In the genomic region with DNA sequence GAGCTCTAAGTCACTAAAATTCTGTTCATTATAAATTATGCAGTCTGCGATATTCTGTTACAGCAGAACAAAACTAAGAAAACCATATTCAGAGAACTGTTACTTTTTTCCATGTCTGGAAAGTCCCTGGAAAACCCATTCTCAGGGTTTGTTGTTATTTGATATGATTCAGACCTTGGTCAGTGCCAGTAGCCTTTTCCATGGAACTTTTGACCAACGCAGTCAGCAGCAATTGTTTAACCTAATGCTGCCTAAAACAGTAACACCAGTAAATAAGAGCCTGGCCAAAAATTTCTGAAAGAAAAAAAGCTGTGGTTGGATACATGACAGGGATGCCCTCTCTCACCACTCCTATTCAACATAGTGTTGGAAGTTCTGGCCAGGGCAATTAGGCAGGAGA, we compare ENCODE assay signal across 23 cellular contexts.
DNase-seq lines count a peak whose midpoint lies in the region; ATAC-seq and TF ChIP-seq lines count a peak whose summit lies in the region.
"Had no signal": no experiment of that assay in that cellular context is flagged by ENCODE, and none has a peak within 500 bp of the region (broad histone marks: within the 10 kb centered on the region; RNA-seq: fewer than 3 reads in every experiment).

No MANE protein-coding gene starts in this region.

- H3K27me3 Mint-ChIP-seq in stimulated activated naive B cell treated with anti-CD40 and anti-IgM and Interleukin-4, amounts not matched to agents 10 μg/mL and 1 μg/mL and 100 μg/mL, for 72 hours = no peaks in the 10 kb centered on the region
- H3K27me3 Mint-ChIP-seq: naive B cell had no signal

- no peak overlapping the region for H3K4me3 ChIP-seq in AG04450 (ENCODE audit: low read depth, low read length)
- H3K4me3 ChIP-seq in MG63 = no peak overlapping the region
- H3K4me3 ChIP-seq: A549, K562, lung, ovary, sigmoid colon, thoracic aorta had no signal

- H3K27ac Mint-ChIP-seq in stimulated activated naive B cell treated with anti-CD40 and anti-IgM and Interleukin-4, amounts not matched to agents 10 μg/mL and 1 μg/mL and 100 μg/mL, for 72 hours = no peak overlapping the region
- H3K27ac Mint-ChIP-seq: activated T-helper 17 cell treated with anti-CD3 and anti-CD28 coated beads, Interleukin-2, amount 50 U/mL, for 72 hours; naive B cell; stimulated activated effector memory CD8-positive, alpha-beta T cell treated with anti-CD3 and anti-CD28 coated beads, Interleukin-12 subunit alpha, Interleukin-12 subunit beta, amount 100 ng/mL, for 72 hours; T-helper 1 cell treated with Interleukin-12 subunit alpha and Interleukin-12 subunit beta and Interleukin-4 antibody, amounts not matched to agents 30 μg/mL and 1 μg/mL, for 36 hours had no signal

- H3K9me3 ChIP-seq in AG04450 (ENCODE audit: control insufficient read depth, insufficient read depth, low read length) (no peaks in the 10 kb centered on the region), MG63 (no peaks in the 10 kb centered on the region)
- H3K9me3 ChIP-seq: A549, ovary, thoracic aorta had no signal

- no peak for TF ChIP-seq CTCF in AG04450 (IDR thresholded peaks at IDR 0.05; ENCODE audit: low read depth, low read length)

- H3K36me3 ChIP-seq in MG63 = no peaks in the 10 kb centered on the region
- H3K36me3 ChIP-seq: ovary, sigmoid colon, thoracic aorta, WERI-Rb-1 had no signal

- ATAC-seq in HG03139 (IDR thresholded peaks at IDR 0.05; ENCODE audit: unreplicated experiment) = no peak
- ATAC-seq in GM18502 (IDR thresholded peaks at IDR 0.05; ENCODE audit: poor library complexity, unreplicated experiment) = no peak
- no peak for ATAC-seq in stimulated activated naive B cell treated with anti-CD40 and anti-IgM and Interleukin-4, amounts not matched to agents 10 μg/mL and 1 μg/mL and 100 μg/mL, for 72 hours (replicated peaks)
- ATAC-seq: A549; activated T-helper 17 cell treated with anti-CD3 and anti-CD28 coated beads, Interleukin-2, amount 50 U/mL, for 72 hours; K562; stimulated activated effector memory CD8-positive, alpha-beta T cell treated with anti-CD3 and anti-CD28 coated beads, Interleukin-12 subunit alpha, Interleukin-12 subunit beta, amount 100 ng/mL, for 72 hours had no signal

- H3K27me3 ChIP-seq in AG04450 (ENCODE audit: control insufficient read depth, insufficient read depth, low read length) (no peaks in the 10 kb centered on the region), MG63 (no peaks in the 10 kb centered on the region)
- H3K27me3 ChIP-seq: ovary, sigmoid colon had no signal

- no peak overlapping the region for H3K4me3 Mint-ChIP-seq in stimulated activated naive B cell treated with anti-CD40 and anti-IgM and Interleukin-4, amounts not matched to agents 10 μg/mL and 1 μg/mL and 100 μg/mL, for 72 hours
- H3K4me3 Mint-ChIP-seq: activated T-helper 17 cell treated with anti-CD3 and anti-CD28 coated beads, Interleukin-2, amount 50 U/mL, for 72 hours; naive B cell; stimulated activated effector memory CD8-positive, alpha-beta T cell treated with anti-CD3 and anti-CD28 coated beads, Interleukin-12 subunit alpha, Interleukin-12 subunit beta, amount 100 ng/mL, for 72 hours; T-helper 1 cell treated with Interleukin-12 subunit alpha and Interleukin-12 subunit beta and Interleukin-4 antibody, amounts not matched to agents 30 μg/mL and 1 μg/mL, for 36 hours had no signal

- DNase-seq in AG04450 (ENCODE audit: low read depth, low spot score) (peak; percentile 10), MG63 (peak; percentile 50), dermis microvascular lymphatic vessel endothelial cell (ENCODE audit: low read depth in 2 of 2) (peak; percentile 1 to 80), iris pigment epithelial cell (ENCODE audit: low read depth) (peak; percentile 55)
- DNase-seq in stimulated activated CD8-positive, alpha-beta memory T cell treated with anti-CD3 and anti-CD28 coated beads, Interleukin-4, amount 100 ng/mL, for 48 hours = no peak
- DNase-seq in stimulated activated naive B cell treated with anti-CD40 and anti-IgM and Interleukin-4, amounts not matched to agents 10 μg/mL and 1 μg/mL and 100 μg/mL, for 72 hours = no peak
- DNase-seq: activated CD4-positive, alpha-beta T cell treated with anti-CD3 and anti-CD28 coated beads, Interleukin-2, amount 50 U/mL, for 1 hour; central memory CD4-positive, alpha-beta T cell; naive B cell; NCI-H187; ovary; sigmoid colon; WERI-Rb-1 had no signal

- peaks cover 0 to 6% of the 10 kb centered on the region in 2 donors for H3K9me3 Mint-ChIP-seq in stimulated activated naive B cell treated with anti-CD40 and anti-IgM and Interleukin-4, amounts not matched to agents 10 μg/mL and 1 μg/mL and 100 μg/mL, for 72 hours
- H3K9me3 Mint-ChIP-seq: activated T-helper 17 cell treated with anti-CD3 and anti-CD28 coated beads, Interleukin-2, amount 50 U/mL, for 72 hours; stimulated activated effector memory CD8-positive, alpha-beta T cell treated with anti-CD3 and anti-CD28 coated beads, Interleukin-12 subunit alpha, Interleukin-12 subunit beta, amount 100 ng/mL, for 72 hours; T-helper 1 cell treated with Interleukin-12 subunit alpha and Interleukin-12 subunit beta and Interleukin-4 antibody, amounts not matched to agents 30 μg/mL and 1 μg/mL, for 36 hours had no signal

- POLR2A ChIA-PET in AG04450 (lab: Yijun Ruan, JAX) = no interaction called here

- H3K36me3 Mint-ChIP-seq in stimulated activated naive B cell treated with anti-CD40 and anti-IgM and Interleukin-4, amounts not matched to agents 10 μg/mL and 1 μg/mL and 100 μg/mL, for 72 hours = no peaks in the 10 kb centered on the region
- H3K36me3 Mint-ChIP-seq: naive B cell; stimulated activated effector memory CD8-positive, alpha-beta T cell treated with anti-CD3 and anti-CD28 coated beads, Interleukin-12 subunit alpha, Interleukin-12 subunit beta, amount 100 ng/mL, for 72 hours had no signal

- no peaks in the 10 kb centered on the region for H3K4me1 Mint-ChIP-seq in stimulated activated naive B cell treated with anti-CD40 and anti-IgM and Interleukin-4, amounts not matched to agents 10 μg/mL and 1 μg/mL and 100 μg/mL, for 72 hours
- H3K4me1 Mint-ChIP-seq: activated T-helper 17 cell treated with anti-CD3 and anti-CD28 coated beads, Interleukin-2, amount 50 U/mL, for 72 hours; naive B cell; stimulated activated effector memory CD8-positive, alpha-beta T cell treated with anti-CD3 and anti-CD28 coated beads, Interleukin-12 subunit alpha, Interleukin-12 subunit beta, amount 100 ng/mL, for 72 hours had no signal

- CTCF ChIA-PET in AG04450 (lab: Charles Lee) = no interaction called here

- H3K27ac ChIP-seq in AG04450 (ENCODE audit: low read depth, low read length) = no peak overlapping the region
- H3K27ac ChIP-seq: A549, C4-2B, ovary, sigmoid colon, thoracic aorta, WERI-Rb-1 had no signal

Comparison
In these comparisons a context has a peak if more than half of its experiments do, and no peak if none do; other contexts are left out.
1. DNase-seq: peak in AG04450 (single experiment), MG63 (single experiment), dermis microvascular lymphatic vessel endothelial cell (2 of 2) and iris pigment epithelial cell (single experiment); none in stimulated activated CD8-positive, alpha-beta memory T cell treated with anti-CD3 and anti-CD28 coated beads, Interleukin-4, amount 100 ng/mL, for 48 hours (single experiment) and stimulated activated naive B cell treated with anti-CD40 and anti-IgM and Interleukin-4, amounts not matched to agents 10 μg/mL and 1 μg/mL and 100 μg/mL, for 72 hours (single experiment).